Comparison of ENCODE assay signal across 10 cellular contexts in the genomic region with DNA sequence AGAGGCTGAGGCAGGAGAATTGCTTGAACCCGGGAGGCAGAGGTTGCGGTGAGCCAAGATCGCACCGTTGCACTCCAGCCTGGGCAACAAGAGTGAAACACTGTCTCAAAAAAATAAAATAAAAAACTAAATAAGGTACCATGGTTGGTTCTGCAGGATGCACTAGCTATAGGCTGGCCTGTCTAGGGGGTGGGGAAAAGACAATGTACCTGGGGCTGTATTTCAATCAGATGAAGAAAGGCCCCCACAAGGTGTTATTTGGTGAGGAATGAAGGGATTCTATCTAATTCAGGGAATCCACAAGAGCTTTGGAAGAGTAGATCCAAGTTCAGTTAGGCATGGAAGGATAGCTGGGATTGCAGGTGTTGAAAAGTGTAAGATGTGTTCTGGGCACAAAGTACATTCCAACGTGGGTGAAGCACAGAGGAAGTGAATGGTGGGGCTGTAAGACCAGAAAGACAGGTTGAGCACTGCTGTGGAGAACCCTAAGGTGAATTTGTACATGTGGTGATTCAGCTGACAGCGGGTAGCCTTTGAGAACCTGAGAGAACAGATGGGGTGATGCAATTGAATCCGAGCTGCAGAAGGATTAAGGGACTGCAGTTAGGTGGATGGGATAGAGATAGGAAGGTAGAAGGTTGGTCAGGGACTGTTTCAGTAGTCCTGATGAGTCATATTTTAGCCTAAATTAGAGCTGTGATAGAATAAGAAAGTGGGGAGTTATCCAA.
A peak's percentile ranks its signal among the peaks of the same experiment; 100 is the strongest.
DNase-seq lines count a peak whose midpoint lies in the region; ATAC-seq and TF ChIP-seq lines count a peak whose summit lies in the region.
"Had no signal": no experiment of that assay in that cellular context is flagged by ENCODE, and none has a peak within 500 bp of the region (broad histone marks: within the 10 kb centered on the region; RNA-seq: fewer than 3 reads in every experiment).

No MANE protein-coding gene starts in this region.

- H3K27ac Mint-ChIP-seq in CD4-positive, alpha-beta T cell: peak overlapping the region; percentile 17
- peak overlapping the region; percentile 71 for H3K27ac Mint-ChIP-seq in memory B cell

- H2BK20ac ChIP-seq in IMR-90 (ENCODE audit: low read depth, low read length): no peak overlapping the region

- no peak overlapping the region for H3K56ac ChIP-seq in IMR-90 (ENCODE audit: extremely low read depth, insufficient read depth, low read length)

- H3K27ac ChIP-seq in CD4-positive, alpha-beta T cell (ENCODE audit: low read depth, low read length): no peak overlapping the region
- H3K27ac ChIP-seq in IMR-90 (ENCODE audit: insufficient read depth, low read length) (no peak overlapping the region), body of pancreas (no peak overlapping the region)

- no peaks in the 10 kb centered on the region for H3K9me3 Mint-ChIP-seq in CD4-positive, alpha-beta T cell
- H3K9me3 Mint-ChIP-seq in memory B cell: peaks cover 2% of the 10 kb centered on the region

- CTCF ChIA-PET in CD4-positive, alpha-beta T cell (lab: Charles Lee): interaction anchor here (0.8 kb wide), 1 partner anchor 85 kb away, joined by 3 read pairs; no protein-coding TSS in a partner anchor
- CTCF ChIA-PET in IMR-90 (lab: Yijun Ruan, JAX): interaction anchor here (0.7 kb wide), 1 partner anchor 19 kb away, joined by 3 read pairs; no protein-coding TSS in a partner anchor

- H3K9me3 ChIP-seq in CD4-positive, alpha-beta T cell (ENCODE audit: control insufficient read depth, low read length): no peaks in the 10 kb centered on the region
- no peaks in the 10 kb centered on the region for H3K9me3 ChIP-seq in IMR-90 (ENCODE audit: control insufficient read depth, insufficient read depth, low read length)
- H3K9me3 ChIP-seq in body of pancreas: no peaks in the 10 kb centered on the region
- H3K9me3 ChIP-seq: HAP-1 had no signal

- H4K8ac ChIP-seq in IMR-90 (ENCODE audit: low read depth in 2 of 2, low read length in 2 of 2): no peak overlapping the region

- H3K27me3 ChIP-seq in CD4-positive, alpha-beta T cell (ENCODE audit: control insufficient read depth, insufficient read depth, low read length): no peaks in the 10 kb centered on the region
- H3K27me3 ChIP-seq in IMR-90 (ENCODE audit: control insufficient read depth, insufficient read depth, low read length): no peaks in the 10 kb centered on the region
- H3K27me3 ChIP-seq in body of pancreas: no peaks in the 10 kb centered on the region

- TF ChIP-seq POLR2A in IMR-90 (IDR thresholded peaks at IDR 0.05; ENCODE audit: low read depth, low read length) (no peak), body of pancreas (IDR thresholded peaks at IDR 0.05) (no peak)

- H3K4me3 ChIP-seq in IMR-90 (ENCODE audit: insufficient read depth, low read depth, low read length) (no peak overlapping the region), body of pancreas (no peak overlapping the region)
- H3K4me3 ChIP-seq: HAP-1 had no signal

- H3K4me1 Mint-ChIP-seq in CD4-positive, alpha-beta T cell (ENCODE audit: low read depth): peaks cover 5% of the 10 kb centered on the region
- H3K4me1 Mint-ChIP-seq in memory B cell: peaks cover 17% of the 10 kb centered on the region

- no peak overlapping the region for H3K4me2 ChIP-seq in IMR-90 (ENCODE audit: low read depth, low read length)

- no peak overlapping the region for H2BK15ac ChIP-seq in IMR-90 (ENCODE audit: low read depth, low read length)

- no peak for DNase-seq in CD4-positive, alpha-beta T cell
- DNase-seq in IMR-90 (peak; percentile 35), body of pancreas (no peak), memory B cell (ENCODE audit: low spot score in 2 of 2) (no peak), NCI-H1436 (lab: John Stamatoyannopoulos, UW) (no peak), CD1c-positive myeloid dendritic cell (ENCODE audit: extremely low spot score) (no peak)
- DNase-seq: NCI-H446 treated with DMSO at 0.1 percent for 48 hours had no signal

- no peak overlapping the region for H2BK5ac ChIP-seq in IMR-90 (ENCODE audit: low read depth, low read length, poor library complexity, severe bottlenecking)

- no peak overlapping the region for H4K91ac ChIP-seq in IMR-90 (ENCODE audit: insufficient read depth, low read depth, low read length)

- 0 out of 2 replicates have a peak overlapping the region, but pooled peaks have one; percentile 51 for H3K23ac ChIP-seq in IMR-90 (ENCODE audit: low read depth, low read length)

- no peak overlapping the region for H2BK120ac ChIP-seq in IMR-90 (ENCODE audit: low read depth, low read length)

- intact Hi-C loops in CD4-positive, alpha-beta T cell (cut with DNase I, micrococcal nuclease): no loop called here
- intact Hi-C loops in IMR-90 (cut with micrococcal nuclease): no loop called here
- intact Hi-C loops in body of pancreas (cut with DNase I): no loop called here

- no peak overlapping the region for H2AK9ac ChIP-seq in IMR-90 (replicated peaks; ENCODE audit: low read depth, low read length, poor library complexity)

- TF ChIP-seq CTCF in CD4-positive, alpha-beta T cell (IDR thresholded peaks at IDR 0.05): no peak
- TF ChIP-seq CTCF in IMR-90 (conservative IDR thresholded peaks at IDR 0.05; ENCODE audit: low read depth, low read length) (no peak), body of pancreas (IDR thresholded peaks at IDR 0.05) (no peak)

- H3K36me3 ChIP-seq in IMR-90 (ENCODE audit: control insufficient read depth, insufficient read depth, low read length) (peaks cover 16% of the 10 kb centered on the region), body of pancreas (replicated peaks in 1 of 2; ENCODE audit: insufficient read depth in 1 of 2, low read depth in 2 of 2) (peaks cover 0 to 6% of the 10 kb centered on the region in 2 donors)

- no peaks in the 10 kb centered on the region for H3K27me3 Mint-ChIP-seq in CD4-positive, alpha-beta T cell
- H3K27me3 Mint-ChIP-seq in memory B cell: no peaks in the 10 kb centered on the region

- no peak for ATAC-seq in CD4-positive, alpha-beta T cell (ENCODE audit: poor library complexity)
- ATAC-seq in IMR-90 (ENCODE audit: low read depth) (0 out of 2 replicates have a peak, but pooled peaks have one; percentile 14), body of pancreas (peak; percentile 18), memory B cell (ENCODE audit: low read depth) (no peak), HG03378 (IDR thresholded peaks at IDR 0.05; ENCODE audit: unreplicated experiment) (no peak), GM21529 (IDR thresholded peaks at IDR 0.05; ENCODE audit: unreplicated experiment) (no peak)

- H3K4me3 Mint-ChIP-seq in CD4-positive, alpha-beta T cell: no peak overlapping the region
- no peak overlapping the region for H3K4me3 Mint-ChIP-seq in memory B cell

- peaks cover 16 to 33% of the 10 kb centered on the region in 2 experiments for H3K79me1 ChIP-seq in IMR-90 (ENCODE audit: low read depth in 1 of 2, low read length in 2 of 2)

- peak overlapping the region; percentile 52; the same call in 1 of the 2 replicates for H3K14ac ChIP-seq in IMR-90 (replicated peaks; ENCODE audit: low read depth, low read length)

- dilution Hi-C loops in IMR-90 (cut with HindIII; ENCODE audit: low sequenced_read_pairs, unreplicated experiment): no loop called here

- POLR2A ChIA-PET in CD4-positive, alpha-beta T cell (lab: Charles Lee): no interaction called here
- POLR2A ChIA-PET in IMR-90 (lab: Charles Lee; ENCODE audit: unreplicated experiment): interaction anchor here (0.6 kb wide), 1 partner anchor 202 kb away, joined by 4 read pairs; a partner anchor contains a TSS

- H3K4me1 ChIP-seq in IMR-90 (ENCODE audit: control insufficient read depth, insufficient read depth, low read length) (no peaks in the 10 kb centered on the region), body of pancreas (no peaks in the 10 kb centered on the region)
- H3K4me1 ChIP-seq: HAP-1 had no signal

- H2AFZ ChIP-seq in IMR-90 (replicated peaks; ENCODE audit: low read length, poor library complexity): no peak overlapping the region

- H3K18ac ChIP-seq in IMR-90 (ENCODE audit: low read depth, low read length): no peak overlapping the region

- H4K5ac ChIP-seq in IMR-90 (ENCODE audit: low read depth, low read length): no peak overlapping the region

- BruUV-seq in IMR-90 (replicated peaks; lab: Mats Ljungman, UMichigan): no TSS peak

- 79% methylated on average over 2 of the region's 7 CpGs; no CpG with 5 or more reads in 1 of the 2 experiments for WGBS in IMR-90 (ENCODE audit: extremely low coverage in 2 of 2, insufficient read length in 1 of 2), 2 experiments
- whole genome bisulfite sequencing in body of pancreas, 2 donors: 78 to 83% methylated on average over 7 of the region's 7 CpGs

- peaks cover 14% of the 10 kb centered on the region for H4K20me1 ChIP-seq in IMR-90 (ENCODE audit: insufficient read depth, low read length)

- no peak for TF ChIP-seq RAD21 in IMR-90 (IDR thresholded peaks at IDR 0.05; ENCODE audit: low read length)

- H3K9ac ChIP-seq in IMR-90 (ENCODE audit: low read depth, low read length): no peak overlapping the region

- peaks cover 89% of the 10 kb centered on the region for H3K36me3 Mint-ChIP-seq in CD4-positive, alpha-beta T cell (ENCODE audit: low read depth)
- peaks cover 38% of the 10 kb centered on the region for H3K36me3 Mint-ChIP-seq in memory B cell

- no peak overlapping the region for H2AK5ac ChIP-seq in IMR-90 (ENCODE audit: low read depth, low read length)

- no peak overlapping the region for H3K4ac ChIP-seq in IMR-90 (ENCODE audit: low read depth, low read length)

- H3K9me1 ChIP-seq in IMR-90 (ENCODE audit: insufficient read depth, low read length): peaks cover 10% of the 10 kb centered on the region

- in situ Hi-C loops in IMR-90 (cut with MboI; ENCODE audit: low sequenced_read_pairs): no loop called here

TF ChIP-seq in IMR-90, 13 proteins besides CTCF, POLR2A, EP300 and RAD21:
- TF ChIP-seq CEBPB (IDR thresholded peaks at IDR 0.05; ENCODE audit: low read depth, low read length) (peak; percentile 31; the same call in 1 of the 2 replicates), RCOR1 (IDR thresholded peaks at IDR 0.05; ENCODE audit: insufficient replicate concordance, low read length) (no peak)

Comparison
In these comparisons a context has a peak if more than half of its experiments do, and no peak if none do; other contexts are left out.
1. ATAC-seq: peak in IMR-90 (single experiment) and body of pancreas (single experiment); none in CD4-positive, alpha-beta T cell (single experiment), memory B cell (single experiment), HG03378 (single experiment) and GM21529 (single experiment).